ENCODE assay signal across 8 cellular contexts in the genomic region with DNA sequence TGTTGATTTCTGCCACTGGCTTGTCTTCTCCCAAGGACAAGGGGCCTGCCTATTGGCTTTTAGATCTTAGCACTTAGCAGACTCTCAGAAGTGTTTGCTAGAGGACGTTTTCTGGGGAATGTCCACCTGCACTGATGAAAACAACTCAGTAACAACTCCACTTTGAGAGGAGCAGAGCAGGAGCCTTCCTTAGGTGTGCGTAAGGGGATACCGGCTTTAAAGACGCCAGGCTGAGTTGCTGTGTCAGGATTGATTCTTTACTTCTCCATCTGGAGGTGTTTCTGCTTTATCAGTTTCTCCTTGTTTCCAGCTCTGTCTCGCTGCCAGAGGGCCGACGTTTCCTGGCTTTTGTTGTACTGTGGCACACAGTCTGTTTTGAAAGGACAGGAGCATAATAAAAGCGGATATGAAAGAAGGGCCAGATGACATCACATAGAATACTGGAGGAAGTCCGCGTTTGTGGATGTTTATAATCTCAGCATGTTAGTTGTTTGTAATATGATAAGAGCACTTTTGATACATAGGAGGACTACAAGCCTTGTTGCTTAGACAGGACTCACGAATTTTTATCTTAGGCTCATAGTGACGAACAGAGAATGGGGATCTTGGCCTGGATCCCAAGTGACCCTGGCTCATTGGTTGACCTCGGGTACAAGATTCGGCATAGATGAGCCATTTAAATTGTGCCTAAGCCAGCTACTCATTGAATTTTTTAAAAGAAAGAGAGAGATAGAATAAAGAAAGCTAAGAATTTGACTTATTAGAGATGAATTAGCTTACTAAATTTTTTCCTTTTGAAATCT. TPM values are rescaled to one million over a fixed set of nuclear protein-coding genes. Genes with fewer than 3 reads are reported as not detected.
DNase-seq lines count a peak whose midpoint lies in the region; ATAC-seq and TF ChIP-seq lines count a peak whose summit lies in the region.

No MANE protein-coding gene starts in this region.

- TF ChIP-seq CTCF in chondrocyte (IDR thresholded peaks at IDR 0.05) (no peak), neural crest cell (conservative IDR thresholded peaks at IDR 0.05) (no peak)

- no peaks in the 10 kb centered on the region for H3K9me3 Mint-ChIP-seq in chondrocyte (ENCODE audit: low read depth)
- H3K9me3 Mint-ChIP-seq in neural crest cell: peaks cover 2% of the 10 kb centered on the region

- peak; percentile 70 for ATAC-seq in GM18907 (IDR thresholded peaks at IDR 0.05; ENCODE audit: unreplicated experiment)
- ATAC-seq in HG03460 (IDR thresholded peaks at IDR 0.05; ENCODE audit: unreplicated experiment): peak; percentile 57

- H3K4me1 Mint-ChIP-seq in chondrocyte (ENCODE audit: low read depth) (peaks cover 100% of the 10 kb centered on the region), neural crest cell (peaks cover 51% of the 10 kb centered on the region)

- H3K4me3 Mint-ChIP-seq in chondrocyte (ENCODE audit: unreplicated experiment) (no peak overlapping the region), neural crest cell (no peak overlapping the region)

- no peak for DNase-seq in chondrocyte (ENCODE audit: low spot score)
- no peak for DNase-seq in neural crest cell (ENCODE audit: low read depth, low spot score)
- DNase-seq in NCI-H446 (lab: John Stamatoyannopoulos, UW): no peak
- DNase-seq in NCI-H1048 (lab: John Stamatoyannopoulos, UW): no peak
- DNase-seq in glomerular visceral epithelial cell (ENCODE audit: extremely low spot score): no peak
- DNase-seq in HuH-7 (ENCODE audit: low spot score): no peak

- H3K27me3 Mint-ChIP-seq in chondrocyte (ENCODE audit: low read depth) (no peaks in the 10 kb centered on the region), neural crest cell (ENCODE audit: low read depth) (no peaks in the 10 kb centered on the region)

- H3K27ac Mint-ChIP-seq in chondrocyte (ENCODE audit: unreplicated experiment): peak overlapping the region; percentile 95
- peak overlapping the region; percentile 28 for H3K27ac Mint-ChIP-seq in neural crest cell (ENCODE audit: unreplicated experiment)

- H3K36me3 Mint-ChIP-seq in chondrocyte (ENCODE audit: low read depth) (peaks cover 12% of the 10 kb centered on the region), neural crest cell (ENCODE audit: low read depth) (peaks cover 2% of the 10 kb centered on the region)

RNA-seq across cellular contexts. Expression of a gene that starts 34.6 kb away (rescaled TPM):
- total RNA-seq in chondrocyte: 1,370 to 2,411 TPM (median 2,366 TPM) in 3 replicates
- total RNA-seq in neural crest cell: 159 and 164 TPM in 2 replicates

RNA-seq across cellular contexts. Expression of a gene that starts 34.7 kb away (rescaled TPM):
- total RNA-seq in chondrocyte (2,319 to 5,210 TPM (median 5,209 TPM) in 3 replicates), neural crest cell (65.5 and 67.9 TPM in 2 replicates)

Comparison
In these comparisons a context has a peak if more than half of its experiments do, and no peak if none do; other contexts are left out.
1. RNA of a gene that starts 34.7 kb away (total RNA-seq): 2,319 to 5,210 TPM in chondrocyte; 65.5 to 67.9 TPM in neural crest cell; every median in the first group is over 10 times any median in the second.